Comparison of ENCODE assay signal across 1 cellular context in the genomic region with DNA sequence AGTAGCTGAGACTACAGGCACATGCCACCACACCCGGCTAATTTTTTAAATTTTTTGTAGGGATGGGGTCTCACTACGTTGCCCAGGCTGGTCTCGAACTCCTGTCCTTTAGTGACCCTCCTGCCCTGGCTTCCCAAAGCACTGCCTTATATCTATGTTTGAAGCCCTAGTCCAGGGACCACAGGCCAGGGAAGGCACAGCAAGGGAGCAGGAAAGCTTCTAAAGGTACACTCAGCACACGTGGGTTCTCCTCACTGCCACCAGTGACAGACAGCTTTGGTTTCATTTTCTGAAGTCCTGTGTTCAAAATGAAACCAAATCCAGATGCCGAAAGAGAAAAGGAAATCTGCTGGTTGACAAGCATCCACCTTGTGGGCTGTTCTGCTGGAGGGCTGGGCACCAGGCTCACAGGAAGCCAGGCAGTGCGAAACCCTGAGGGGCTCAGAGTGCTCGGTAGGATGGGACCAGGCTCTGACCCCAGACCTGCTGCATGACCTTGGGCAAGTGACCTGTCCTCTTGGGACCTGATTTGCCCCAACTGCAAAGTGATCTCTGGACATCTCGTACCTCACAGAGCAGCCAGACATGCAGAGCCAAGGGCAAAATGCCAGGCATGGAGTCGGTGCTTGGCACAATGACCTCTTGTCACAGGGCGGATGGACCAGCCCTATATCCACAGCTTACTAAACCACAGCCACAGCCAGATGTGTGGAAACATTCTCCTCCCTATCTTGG.
TF ChIP-seq lines count a peak whose summit lies in the region.

No MANE protein-coding gene starts in this region.

TF ChIP-seq in HepG2, 621 proteins besides CTCF, POLR2A, EP300 and RAD21 (continued from another document and continues in another):
- TF ChIP-seq, protein P1, sequence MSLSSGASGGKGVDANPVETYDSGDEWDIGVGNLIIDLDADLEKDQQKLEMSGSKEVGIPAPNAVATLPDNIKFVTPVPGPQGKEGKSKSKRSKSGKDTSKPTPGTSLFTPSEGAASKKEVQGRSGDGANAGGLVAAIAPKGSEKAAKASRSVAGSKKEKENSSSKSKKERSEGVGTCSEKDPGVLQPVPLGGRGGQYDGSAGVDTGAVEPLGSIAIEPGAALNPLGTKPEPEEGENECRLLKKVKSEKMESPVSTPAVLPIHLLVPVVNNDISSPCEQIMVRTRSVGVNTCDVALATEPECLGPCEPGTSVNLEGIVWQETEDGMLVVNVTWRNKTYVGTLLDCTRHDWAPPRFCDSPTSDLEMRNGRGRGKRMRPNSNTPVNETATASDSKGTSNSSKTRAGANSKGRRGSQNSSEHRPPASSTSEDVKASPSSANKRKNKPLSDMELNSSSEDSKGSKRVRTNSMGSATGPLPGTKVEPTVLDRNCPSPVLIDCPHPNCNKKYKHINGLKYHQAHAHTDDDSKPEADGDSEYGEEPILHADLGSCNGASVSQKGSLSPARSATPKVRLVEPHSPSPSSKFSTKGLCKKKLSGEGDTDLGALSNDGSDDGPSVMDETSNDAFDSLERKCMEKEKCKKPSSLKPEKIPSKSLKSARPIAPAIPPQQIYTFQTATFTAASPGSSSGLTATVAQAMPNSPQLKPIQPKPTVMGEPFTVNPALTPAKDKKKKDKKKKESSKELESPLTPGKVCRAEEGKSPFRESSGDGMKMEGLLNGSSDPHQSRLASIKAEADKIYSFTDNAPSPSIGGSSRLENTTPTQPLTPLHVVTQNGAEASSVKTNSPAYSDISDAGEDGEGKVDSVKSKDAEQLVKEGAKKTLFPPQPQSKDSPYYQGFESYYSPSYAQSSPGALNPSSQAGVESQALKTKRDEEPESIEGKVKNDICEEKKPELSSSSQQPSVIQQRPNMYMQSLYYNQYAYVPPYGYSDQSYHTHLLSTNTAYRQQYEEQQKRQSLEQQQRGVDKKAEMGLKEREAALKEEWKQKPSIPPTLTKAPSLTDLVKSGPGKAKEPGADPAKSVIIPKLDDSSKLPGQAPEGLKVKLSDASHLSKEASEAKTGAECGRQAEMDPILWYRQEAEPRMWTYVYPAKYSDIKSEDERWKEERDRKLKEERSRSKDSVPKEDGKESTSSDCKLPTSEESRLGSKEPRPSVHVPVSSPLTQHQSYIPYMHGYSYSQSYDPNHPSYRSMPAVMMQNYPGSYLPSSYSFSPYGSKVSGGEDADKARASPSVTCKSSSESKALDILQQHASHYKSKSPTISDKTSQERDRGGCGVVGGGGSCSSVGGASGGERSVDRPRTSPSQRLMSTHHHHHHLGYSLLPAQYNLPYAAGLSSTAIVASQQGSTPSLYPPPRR (CRISPR knock-in tag; IDR thresholded peaks at IDR 0.05; ENCODE audit: borderline replicate concordance) = no peak; the same call in 1 of the 2 replicates
- TF ChIP-seq BRCA1 (CRISPR knock-in tag; IDR thresholded peaks at IDR 0.05) (no peak), NFE2L1 (CRISPR knock-in tag; IDR thresholded peaks at IDR 0.05; ENCODE audit: borderline replicate concordance) (no peak), TMF1 (CRISPR knock-in tag; IDR thresholded peaks at IDR 0.05; ENCODE audit: low read depth) (no peak), CEBPG (CRISPR knock-in tag; IDR thresholded peaks at IDR 0.05) (peak; percentile 3; the same call in 1 of the 2 replicates), ZNF781 (CRISPR knock-in tag; IDR thresholded peaks at IDR 0.05; ENCODE audit: borderline replicate concordance, not compliant biosample characterization) (peak; percentile 50), ZNF546 (CRISPR knock-in tag; conservative IDR thresholded peaks at IDR 0.05) (no peak), BORCS8-MEF2B (CRISPR knock-in tag; IDR thresholded peaks at IDR 0.05) (0 out of 2 replicates have a peak, but pooled peaks have one; percentile 59), ZNF180 (CRISPR knock-in tag; IDR thresholded peaks at IDR 0.05; ENCODE audit: borderline replicate concordance, low read depth) (no peak), GLI4 (CRISPR knock-in tag; IDR thresholded peaks at IDR 0.05; ENCODE audit: borderline replicate concordance) (peak; percentile 15; the same call in 1 of the 2 replicates), SP140L (CRISPR knock-in tag; IDR thresholded peaks at IDR 0.05; ENCODE audit: borderline replicate concordance) (no peak), NR2F2 (IDR thresholded peaks at IDR 0.05; ENCODE audit: borderline replicate concordance, low read depth) (peak; percentile 24; the same call in 1 of the 2 replicates), ATAD3A (CRISPR knock-in tag; IDR thresholded peaks at IDR 0.05) (no peak; the same call in 1 of the 2 replicates), CENPX (CRISPR knock-in tag; IDR thresholded peaks at IDR 0.05) (no peak), SALL1 (CRISPR knock-in tag; IDR thresholded peaks at IDR 0.05) (peak; percentile 87), FOXJ3 (CRISPR knock-in tag; IDR thresholded peaks at IDR 0.05; ENCODE audit: borderline replicate concordance) (no peak; the same call in 1 of the 2 replicates), ZNF547 (CRISPR knock-in tag; IDR thresholded peaks at IDR 0.05) (no peak; the same call in 1 of the 2 replicates), ZBTB38 (CRISPR knock-in tag; IDR thresholded peaks at IDR 0.05) (peak; percentile 89; the same call in 1 of the 2 replicates), SRF (IDR thresholded peaks at IDR 0.05; ENCODE audit: low read depth, low read length) (no peak), FOXA1 (IDR thresholded peaks at IDR 0.05) (no peak), FOXA1 (CRISPR knock-in tag; IDR thresholded peaks at IDR 0.05) (peak; percentile 17), KDM3A (CRISPR knock-in tag; IDR thresholded peaks at IDR 0.05; ENCODE audit: low read depth) (0 out of 2 replicates have a peak, but pooled peaks have one; percentile 10), ZBTB3 (CRISPR knock-in tag; IDR thresholded peaks at IDR 0.05; ENCODE audit: borderline replicate concordance, low read depth) (no peak), ZFAT (CRISPR knock-in tag; conservative IDR thresholded peaks at IDR 0.05) (no peak), TAF1 (CRISPR knock-in tag; IDR thresholded peaks at IDR 0.05) (no peak; the same call in 1 of the 2 replicates)
- TF ChIP-seq, protein P2, sequence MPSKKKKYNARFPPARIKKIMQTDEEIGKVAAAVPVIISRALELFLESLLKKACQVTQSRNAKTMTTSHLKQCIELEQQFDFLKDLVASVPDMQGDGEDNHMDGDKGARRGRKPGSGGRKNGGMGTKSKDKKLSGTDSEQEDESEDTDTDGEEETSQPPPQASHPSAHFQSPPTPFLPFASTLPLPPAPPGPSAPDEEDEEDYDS (CRISPR knock-in tag; IDR thresholded peaks at IDR 0.05) = peak; percentile 19; the same call in 1 of the 2 replicates
- TF ChIP-seq, protein P3, sequence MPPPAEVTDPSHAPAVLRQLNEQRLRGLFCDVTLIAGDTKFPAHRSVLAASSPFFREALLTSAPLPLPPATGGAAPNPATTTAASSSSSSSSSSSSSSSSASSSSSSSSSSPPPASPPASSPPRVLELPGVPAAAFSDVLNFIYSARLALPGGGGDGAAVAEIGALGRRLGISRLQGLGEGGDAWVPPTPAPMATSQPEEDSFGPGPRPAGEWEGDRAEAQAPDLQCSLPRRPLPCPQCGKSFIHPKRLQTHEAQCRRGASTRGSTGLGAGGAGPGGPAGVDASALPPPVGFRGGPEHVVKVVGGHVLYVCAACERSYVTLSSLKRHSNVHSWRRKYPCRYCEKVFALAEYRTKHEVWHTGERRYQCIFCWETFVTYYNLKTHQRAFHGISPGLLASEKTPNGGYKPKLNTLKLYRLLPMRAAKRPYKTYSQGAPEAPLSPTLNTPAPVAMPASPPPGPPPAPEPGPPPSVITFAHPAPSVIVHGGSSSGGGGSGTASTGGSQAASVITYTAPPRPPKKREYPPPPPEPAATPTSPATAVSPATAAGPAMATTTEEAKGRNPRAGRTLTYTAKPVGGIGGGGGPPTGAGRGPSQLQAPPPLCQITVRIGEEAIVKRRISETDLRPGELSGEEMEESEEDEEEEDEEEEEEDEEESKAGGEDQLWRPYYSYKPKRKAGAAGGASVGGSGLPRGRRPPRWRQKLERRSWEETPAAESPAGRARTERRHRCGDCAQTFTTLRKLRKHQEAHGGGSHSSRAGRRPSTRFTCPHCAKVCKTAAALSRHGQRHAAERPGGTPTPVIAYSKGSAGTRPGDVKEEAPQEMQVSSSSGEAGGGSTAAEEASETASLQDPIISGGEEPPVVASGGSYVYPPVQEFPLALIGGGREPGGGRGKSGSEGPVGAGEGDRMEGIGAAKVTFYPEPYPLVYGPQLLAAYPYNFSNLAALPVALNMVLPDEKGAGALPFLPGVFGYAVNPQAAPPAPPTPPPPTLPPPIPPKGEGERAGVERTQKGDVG (CRISPR knock-in tag; IDR thresholded peaks at IDR 0.05; ENCODE audit: borderline replicate concordance) = peak; percentile 20; the same call in 1 of the 2 replicates
- TF ChIP-seq, protein P4, sequence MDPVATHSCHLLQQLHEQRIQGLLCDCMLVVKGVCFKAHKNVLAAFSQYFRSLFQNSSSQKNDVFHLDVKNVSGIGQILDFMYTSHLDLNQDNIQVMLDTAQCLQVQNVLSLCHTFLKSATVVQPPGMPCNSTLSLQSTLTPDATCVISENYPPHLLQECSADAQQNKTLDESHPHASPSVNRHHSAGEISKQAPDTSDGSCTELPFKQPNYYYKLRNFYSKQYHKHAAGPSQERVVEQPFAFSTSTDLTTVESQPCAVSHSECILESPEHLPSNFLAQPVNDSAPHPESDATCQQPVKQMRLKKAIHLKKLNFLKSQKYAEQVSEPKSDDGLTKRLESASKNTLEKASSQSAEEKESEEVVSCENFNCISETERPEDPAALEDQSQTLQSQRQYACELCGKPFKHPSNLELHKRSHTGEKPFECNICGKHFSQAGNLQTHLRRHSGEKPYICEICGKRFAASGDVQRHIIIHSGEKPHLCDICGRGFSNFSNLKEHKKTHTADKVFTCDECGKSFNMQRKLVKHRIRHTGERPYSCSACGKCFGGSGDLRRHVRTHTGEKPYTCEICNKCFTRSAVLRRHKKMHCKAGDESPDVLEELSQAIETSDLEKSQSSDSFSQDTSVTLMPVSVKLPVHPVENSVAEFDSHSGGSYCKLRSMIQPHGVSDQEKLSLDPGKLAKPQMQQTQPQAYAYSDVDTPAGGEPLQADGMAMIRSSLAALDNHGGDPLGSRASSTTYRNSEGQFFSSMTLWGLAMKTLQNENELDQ (CRISPR knock-in tag; IDR thresholded peaks at IDR 0.05; ENCODE audit: borderline replicate concordance) = no peak
- TF ChIP-seq, protein P5, sequence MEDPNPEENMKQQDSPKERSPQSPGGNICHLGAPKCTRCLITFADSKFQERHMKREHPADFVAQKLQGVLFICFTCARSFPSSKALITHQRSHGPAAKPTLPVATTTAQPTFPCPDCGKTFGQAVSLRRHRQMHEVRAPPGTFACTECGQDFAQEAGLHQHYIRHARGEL (CRISPR knock-in tag; IDR thresholded peaks at IDR 0.05) = peak; percentile 12; the same call in 1 of the 2 replicates
- TF ChIP-seq, protein P6, sequence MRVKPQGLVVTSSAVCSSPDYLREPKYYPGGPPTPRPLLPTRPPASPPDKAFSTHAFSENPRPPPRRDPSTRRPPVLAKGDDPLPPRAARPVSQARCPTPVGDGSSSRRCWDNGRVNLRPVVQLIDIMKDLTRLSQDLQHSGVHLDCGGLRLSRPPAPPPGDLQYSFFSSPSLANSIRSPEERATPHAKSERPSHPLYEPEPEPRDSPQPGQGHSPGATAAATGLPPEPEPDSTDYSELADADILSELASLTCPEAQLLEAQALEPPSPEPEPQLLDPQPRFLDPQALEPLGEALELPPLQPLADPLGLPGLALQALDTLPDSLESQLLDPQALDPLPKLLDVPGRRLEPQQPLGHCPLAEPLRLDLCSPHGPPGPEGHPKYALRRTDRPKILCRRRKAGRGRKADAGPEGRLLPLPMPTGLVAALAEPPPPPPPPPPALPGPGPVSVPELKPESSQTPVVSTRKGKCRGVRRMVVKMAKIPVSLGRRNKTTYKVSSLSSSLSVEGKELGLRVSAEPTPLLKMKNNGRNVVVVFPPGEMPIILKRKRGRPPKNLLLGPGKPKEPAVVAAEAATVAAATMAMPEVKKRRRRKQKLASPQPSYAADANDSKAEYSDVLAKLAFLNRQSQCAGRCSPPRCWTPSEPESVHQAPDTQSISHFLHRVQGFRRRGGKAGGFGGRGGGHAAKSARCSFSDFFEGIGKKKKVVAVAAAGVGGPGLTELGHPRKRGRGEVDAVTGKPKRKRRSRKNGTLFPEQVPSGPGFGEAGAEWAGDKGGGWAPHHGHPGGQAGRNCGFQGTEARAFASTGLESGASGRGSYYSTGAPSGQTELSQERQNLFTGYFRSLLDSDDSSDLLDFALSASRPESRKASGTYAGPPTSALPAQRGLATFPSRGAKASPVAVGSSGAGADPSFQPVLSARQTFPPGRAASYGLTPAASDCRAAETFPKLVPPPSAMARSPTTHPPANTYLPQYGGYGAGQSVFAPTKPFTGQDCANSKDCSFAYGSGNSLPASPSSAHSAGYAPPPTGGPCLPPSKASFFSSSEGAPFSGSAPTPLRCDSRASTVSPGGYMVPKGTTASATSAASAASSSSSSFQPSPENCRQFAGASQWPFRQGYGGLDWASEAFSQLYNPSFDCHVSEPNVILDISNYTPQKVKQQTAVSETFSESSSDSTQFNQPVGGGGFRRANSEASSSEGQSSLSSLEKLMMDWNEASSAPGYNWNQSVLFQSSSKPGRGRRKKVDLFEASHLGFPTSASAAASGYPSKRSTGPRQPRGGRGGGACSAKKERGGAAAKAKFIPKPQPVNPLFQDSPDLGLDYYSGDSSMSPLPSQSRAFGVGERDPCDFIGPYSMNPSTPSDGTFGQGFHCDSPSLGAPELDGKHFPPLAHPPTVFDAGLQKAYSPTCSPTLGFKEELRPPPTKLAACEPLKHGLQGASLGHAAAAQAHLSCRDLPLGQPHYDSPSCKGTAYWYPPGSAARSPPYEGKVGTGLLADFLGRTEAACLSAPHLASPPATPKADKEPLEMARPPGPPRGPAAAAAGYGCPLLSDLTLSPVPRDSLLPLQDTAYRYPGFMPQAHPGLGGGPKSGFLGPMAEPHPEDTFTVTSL (CRISPR knock-in tag; IDR thresholded peaks at IDR 0.05; ENCODE audit: borderline replicate concordance) = 0 out of 2 replicates have a peak, but pooled peaks have one; percentile 44
- TF ChIP-seq, protein P7, sequence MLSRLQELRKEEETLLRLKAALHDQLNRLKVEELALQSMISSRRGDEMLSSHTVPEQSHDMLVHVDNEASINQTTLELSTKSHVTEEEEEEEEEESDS (CRISPR knock-in tag; IDR thresholded peaks at IDR 0.05; ENCODE audit: borderline replicate concordance) = no peak
- TF ChIP-seq, protein P8, sequence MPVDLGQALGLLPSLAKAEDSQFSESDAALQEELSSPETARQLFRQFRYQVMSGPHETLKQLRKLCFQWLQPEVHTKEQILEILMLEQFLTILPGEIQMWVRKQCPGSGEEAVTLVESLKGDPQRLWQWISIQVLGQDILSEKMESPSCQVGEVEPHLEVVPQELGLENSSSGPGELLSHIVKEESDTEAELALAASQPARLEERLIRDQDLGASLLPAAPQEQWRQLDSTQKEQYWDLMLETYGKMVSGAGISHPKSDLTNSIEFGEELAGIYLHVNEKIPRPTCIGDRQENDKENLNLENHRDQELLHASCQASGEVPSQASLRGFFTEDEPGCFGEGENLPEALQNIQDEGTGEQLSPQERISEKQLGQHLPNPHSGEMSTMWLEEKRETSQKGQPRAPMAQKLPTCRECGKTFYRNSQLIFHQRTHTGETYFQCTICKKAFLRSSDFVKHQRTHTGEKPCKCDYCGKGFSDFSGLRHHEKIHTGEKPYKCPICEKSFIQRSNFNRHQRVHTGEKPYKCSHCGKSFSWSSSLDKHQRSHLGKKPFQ (CRISPR knock-in tag; IDR thresholded peaks at IDR 0.05; ENCODE audit: insufficient replicate concordance) = no peak
